In genomic region chr21:32800056-32800455, GRCh38 we compare ENCODE assay signal across 14 cellular contexts. TPM values are rescaled to one million over a fixed set of nuclear protein-coding genes. Genes with fewer than 3 reads are reported as not detected.
DNase-seq lines count a peak whose midpoint lies in the region; ATAC-seq and TF ChIP-seq lines count a peak whose summit lies in the region.
"Had no signal": no experiment of that assay in that cellular context is flagged by ENCODE, and none has a peak within 500 bp of the region (broad histone marks: within the 10 kb centered on the region; RNA-seq: fewer than 3 reads in every experiment).

No MANE protein-coding gene starts in this region.

- no peak overlapping the region for H3K27ac ChIP-seq in smooth muscle cell (ENCODE audit: low read depth)

- no peak for TF ChIP-seq CTCF in smooth muscle cell (IDR thresholded peaks at IDR 0.05; ENCODE audit: borderline replicate concordance, insufficient read depth, poor library complexity, severe bottlenecking)
- no peak for TF ChIP-seq CTCF in osteocyte (IDR thresholded peaks at IDR 0.05)

- DNase-seq in adipocyte (ENCODE audit: low read depth): peak; percentile 35
- peak; percentile 66 for DNase-seq in fibroblast of gingiva (ENCODE audit: low read depth)
- peak; percentile 52 for DNase-seq in iris pigment epithelial cell (ENCODE audit: low read depth)
- no peak for DNase-seq in smooth muscle cell (lab: John Stamatoyannopoulos, UW; ENCODE audit: unreplicated experiment)
- DNase-seq in osteocyte (ENCODE audit: extremely low spot score, unreplicated experiment): no peak
- no peak for DNase-seq in ACHN
- DNase-seq: 8988T; C1 segment of cervical spinal cord; Calu3; CD4-positive, alpha-beta T cell; DMS 273 treated with DMSO at 0.1 percent for 48 hours; HCEC 1CT; HFFc6 had no signal

- no peak overlapping the region for H2AFZ ChIP-seq in smooth muscle cell (ENCODE audit: low read depth)

- peak overlapping the region; percentile 31 for H3K4me2 ChIP-seq in smooth muscle cell

- in situ Hi-C loops in ACHN (cut with HindIII; ENCODE audit: low pct_ligation_motif_present, low pct_unique_long_range_greater_than_20kb, low sequenced_read_pairs): no loop called here

- H3K4me1 ChIP-seq in adipocyte (ENCODE audit: control insufficient read depth, insufficient read depth, low read length) (peaks cover 4% of the 10 kb centered on the region), smooth muscle cell (ENCODE audit: low read depth) (no peaks in the 10 kb centered on the region)

- ATAC-seq in HG03135 (IDR thresholded peaks at IDR 0.05; ENCODE audit: unreplicated experiment): no peak

- H3K36me3 Mint-ChIP-seq in osteocyte (ENCODE audit: unreplicated experiment): no peaks in the 10 kb centered on the region

- no peak overlapping the region for H3K4me3 Mint-ChIP-seq in osteocyte (ENCODE audit: unreplicated experiment)
- H3K4me3 Mint-ChIP-seq: CD4-positive, alpha-beta T cell; HFFc6 had no signal

- H3K27ac Mint-ChIP-seq in osteocyte (ENCODE audit: unreplicated experiment): no peak overlapping the region
- H3K27ac Mint-ChIP-seq: CD4-positive, alpha-beta T cell; HFFc6 had no signal

- no peaks in the 10 kb centered on the region for H3K79me2 ChIP-seq in smooth muscle cell (ENCODE audit: low read depth)

- H3K4me1 Mint-ChIP-seq in osteocyte (ENCODE audit: unreplicated experiment): no peaks in the 10 kb centered on the region

- H3K27me3 Mint-ChIP-seq in osteocyte (ENCODE audit: unreplicated experiment): peaks cover 14% of the 10 kb centered on the region
- H3K27me3 Mint-ChIP-seq: CD4-positive, alpha-beta T cell had no signal

- H3K9me3 ChIP-seq in adipocyte (ENCODE audit: control insufficient read depth, low read length) (no peaks in the 10 kb centered on the region), smooth muscle cell (replicated peaks; ENCODE audit: low read depth) (no peaks in the 10 kb centered on the region)

- H3K4me3 ChIP-seq in adipocyte (ENCODE audit: low read length) (no peak overlapping the region), smooth muscle cell (no peak overlapping the region)

- H4K20me1 ChIP-seq in smooth muscle cell (ENCODE audit: low read depth): no peaks in the 10 kb centered on the region

- no peak overlapping the region for H3K9ac ChIP-seq in adipocyte (ENCODE audit: low read length)
- H3K9ac ChIP-seq in smooth muscle cell (ENCODE audit: low read depth): no peak overlapping the region

- no peaks in the 10 kb centered on the region for H3K36me3 ChIP-seq in adipocyte (ENCODE audit: control insufficient read depth, insufficient read depth, low read length, severe bottlenecking)
- no peaks in the 10 kb centered on the region for H3K36me3 ChIP-seq in smooth muscle cell (ENCODE audit: low read depth)

- no peaks in the 10 kb centered on the region for H3K9me3 Mint-ChIP-seq in osteocyte (ENCODE audit: unreplicated experiment)
- H3K9me3 Mint-ChIP-seq: CD4-positive, alpha-beta T cell; HFFc6 had no signal

- H3F3A ChIP-seq in smooth muscle cell (ENCODE audit: low read depth): no peaks in the 10 kb centered on the region

- H3K27me3 ChIP-seq in adipocyte (replicated peaks; ENCODE audit: control insufficient read depth, insufficient read depth, low read length) (peaks cover 6% of the 10 kb centered on the region), smooth muscle cell (ENCODE audit: low read depth) (no peaks in the 10 kb centered on the region)

RNA-seq across cellular contexts. Expression of gene PAXBP1, which starts 28.5 kb away (rescaled TPM):
- 43.2 and 53.8 TPM in 2 replicates for total RNA-seq in smooth muscle cell
- 11.9 and 17.9 TPM in 2 replicates for polyA plus RNA-seq in smooth muscle cell
- total RNA-seq in osteocyte: 38.3 and 40.5 TPM in 2 replicates

Comparison
In these comparisons a context has a peak if more than half of its experiments do, and no peak if none do; other contexts are left out.
1. DNase-seq: peak in adipocyte (single experiment), fibroblast of gingiva (single experiment) and iris pigment epithelial cell (single experiment); none in smooth muscle cell (single experiment), osteocyte (single experiment) and ACHN (single experiment).